20 cellular contexts compared by ENCODE assay signal in the genomic region with DNA sequence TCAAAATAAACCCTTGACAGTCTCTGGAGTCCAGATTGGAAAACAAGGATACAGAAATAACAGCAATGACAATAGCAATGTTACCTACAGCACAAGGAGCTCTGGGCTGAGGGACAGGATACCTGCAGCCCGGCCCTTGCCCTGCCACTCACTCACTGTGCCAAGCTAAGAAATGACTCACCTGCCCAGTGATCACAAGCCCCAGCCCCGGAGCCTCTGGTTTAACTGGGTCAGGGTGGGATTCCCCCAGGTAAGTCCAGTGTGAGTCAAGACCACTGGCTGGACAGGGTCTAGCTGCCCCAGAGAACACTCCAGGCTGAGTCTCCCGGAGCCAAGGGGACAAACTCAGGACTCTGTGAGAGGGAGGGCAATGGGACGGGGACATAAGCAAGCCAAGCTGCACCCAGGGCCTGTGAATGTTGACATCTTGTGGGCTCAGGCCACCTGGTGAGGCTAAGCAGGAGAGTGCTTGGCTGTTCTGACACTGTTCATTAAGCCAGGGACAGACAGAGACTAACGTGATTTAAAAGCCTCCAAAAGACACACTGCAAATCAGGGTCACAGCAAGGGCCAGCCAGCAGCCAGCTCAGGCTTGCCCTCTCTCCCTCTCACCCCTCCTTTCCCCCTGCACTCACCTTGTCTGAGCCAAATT.
DNase-seq lines count a peak whose midpoint lies in the region; TF ChIP-seq lines count a peak whose summit lies in the region.
"Had no signal": no experiment of that assay in that cellular context is flagged by ENCODE, and none has a peak within 500 bp of the region (broad histone marks: within the 10 kb centered on the region; RNA-seq: fewer than 3 reads in every experiment).

No MANE protein-coding gene starts in this region.

- H3K27me3 Mint-ChIP-seq in type B pancreatic cell, result peaks cover 3% of the 10 kb centered on the region

- no peaks in the 10 kb centered on the region for H3K4me1 Mint-ChIP-seq in type B pancreatic cell (ENCODE audit: unreplicated experiment)
- H3K4me1 Mint-ChIP-seq: CD4-positive, CD25-positive, alpha-beta regulatory T cell had no signal

- H3K4me3 Mint-ChIP-seq in type B pancreatic cell, result no peak overlapping the region
- H3K4me3 Mint-ChIP-seq: CD4-positive, CD25-positive, alpha-beta regulatory T cell had no signal

- TF ChIP-seq CTCF in type B pancreatic cell (conservative IDR thresholded peaks at IDR 0.05), result no peak

- no peaks in the 10 kb centered on the region for H3K9me3 Mint-ChIP-seq in type B pancreatic cell

- H3K27ac Mint-ChIP-seq in type B pancreatic cell, result no peak overlapping the region
- H3K27ac Mint-ChIP-seq: CD4-positive, CD25-positive, alpha-beta regulatory T cell had no signal

- H3K36me3 Mint-ChIP-seq in type B pancreatic cell, result no peaks in the 10 kb centered on the region
- H3K36me3 Mint-ChIP-seq: CD4-positive, CD25-positive, alpha-beta regulatory T cell had no signal

- DNase-seq in NCI-H69 (lab: John Stamatoyannopoulos, UW), result peak; percentile 57
- DNase-seq in SK-N-DZ (ENCODE audit: low spot score), result peak; percentile 70
- DNase-seq in kidney tubule cell (ENCODE audit: low spot score), result peak; percentile 18
- peak; percentile 50 for DNase-seq in type B pancreatic cell (ENCODE audit: extremely low spot score, unreplicated experiment)
- no peak for DNase-seq in activated naive CD4-positive, alpha-beta T cell (lab: John Stamatoyannopoulos, UW)
- no peak for DNase-seq in mucosa of gallbladder (ENCODE audit: low spot score)
- DNase-seq in stimulated activated CD4-positive, alpha-beta T cell treated with anti-CD3 and anti-CD28 coated beads, Interleukin-12 subunit alpha, Interleukin-12 subunit beta, amount 100 ng/mL, for 4 hours, result no peak
- DNase-seq: CD4-positive, CD25-positive, alpha-beta regulatory T cell; DMS153; DND-41; GOT3; NCI-H1048; NCI-H1417; NCI-H1694 treated with DMSO at 0.1 percent for 48 hours; NCI-H2081 treated with DMSO at 0.1 percent for 48 hours; NCI-H2171 treated with DMSO at 0.1 percent for 48 hours; NCI-H345; NCI-H510A treated with DMSO at 0.1 percent for 48 hours; NCI-H748 treated with DMSO at 0.1 percent for 48 hours; SHP77 treated with DMSO at 0.1 percent for 48 hours had no signal

Comparison
In these comparisons a context has a peak if more than half of its experiments do, and no peak if none do; other contexts are left out.
1. DNase-seq: peak in NCI-H69 (single experiment), SK-N-DZ (single experiment), kidney tubule cell (single experiment) and type B pancreatic cell (single experiment); none in activated naive CD4-positive, alpha-beta T cell (0 of 4), mucosa of gallbladder (single experiment) and stimulated activated CD4-positive, alpha-beta T cell treated with anti-CD3 and anti-CD28 coated beads, Interleukin-12 subunit alpha, Interleukin-12 subunit beta, amount 100 ng/mL, for 4 hours (single experiment).